Comparison of ENCODE assay signal across 34 cellular contexts in the genomic region with DNA sequence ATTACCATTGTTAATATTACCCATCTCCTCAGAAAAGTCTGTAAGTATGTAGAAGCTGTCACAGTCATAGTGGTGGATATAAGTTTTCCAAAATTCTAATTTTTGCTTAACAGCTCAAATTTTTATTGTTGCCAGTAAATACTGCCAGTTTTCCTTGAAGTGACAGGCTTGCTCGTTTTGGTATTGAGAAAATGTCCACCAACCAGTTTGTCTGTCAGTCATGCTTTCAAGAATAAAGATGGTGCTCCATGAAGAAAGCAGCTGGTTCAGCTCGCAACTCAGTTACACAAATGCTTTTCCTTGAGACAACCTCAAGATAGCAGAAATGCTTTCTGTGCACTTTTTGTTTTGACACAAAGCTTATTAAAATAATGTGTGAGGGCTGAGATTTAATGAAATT.
DNase-seq lines count a peak whose midpoint lies in the region; ATAC-seq, FAIRE-seq and TF ChIP-seq lines count a peak whose summit lies in the region.
"Had no signal": no experiment of that assay in that cellular context is flagged by ENCODE, and none has a peak within 500 bp of the region (broad histone marks: within the 10 kb centered on the region; RNA-seq: fewer than 3 reads in every experiment).

No MANE protein-coding gene starts in this region.

- H4K91ac ChIP-seq in trophoblast cell (ENCODE audit: low read depth, low read length) = no peak overlapping the region

- H3K4me1 ChIP-seq in A549 (no peaks in the 10 kb centered on the region), trophoblast cell (ENCODE audit: control insufficient read depth in 1 of 2, insufficient read depth in 2 of 2, low read length in 2 of 2) (peaks cover 0 to 2% of the 10 kb centered on the region in 2 experiments), MM.1S (ENCODE audit: low read length) (peaks cover 1% of the 10 kb centered on the region; the same call in 1 of the 2 replicates)
- H3K4me1 ChIP-seq: BE2C, Caco-2 had no signal

- H3K9me3 Mint-ChIP-seq in type B pancreatic cell = peaks cover 8% of the 10 kb centered on the region
- H3K9me3 Mint-ChIP-seq: CD8-positive, alpha-beta T cell had no signal

- H2BK5ac ChIP-seq in trophoblast cell (ENCODE audit: low read depth, low read length, poor library complexity) = no peak overlapping the region

- no peak for TF ChIP-seq EP300 in A549 (IDR thresholded peaks at IDR 0.05)

- H3K9me3 ChIP-seq in A549 = no peaks in the 10 kb centered on the region
- no peaks in the 10 kb centered on the region for H3K9me3 ChIP-seq in trophoblast cell (ENCODE audit: insufficient read depth, low read depth, low read length)
- no peaks in the 10 kb centered on the region for H3K9me3 ChIP-seq in MM.1S (replicated peaks; ENCODE audit: insufficient read depth, low read length)
- H3K9me3 ChIP-seq: BE2C; BLaER1; BLaER1 treated with 17β-estradiol and CSF1 and Interleukin-3, amounts not matched to agents 10 nM and 100 nM; Caco-2 had no signal

- peak overlapping the region; percentile 33 for H3K4me3 Mint-ChIP-seq in type B pancreatic cell
- H3K4me3 Mint-ChIP-seq: B cell; CD14-positive monocyte; CD4-positive, alpha-beta memory T cell; CD4-positive, alpha-beta T cell; CD4-positive, CD25-positive, alpha-beta regulatory T cell; CD8-positive, alpha-beta memory T cell; CD8-positive, alpha-beta T cell had no signal

- DNase-seq in A549 (ENCODE audit: low read depth in 1 of 2, low spot score in 1 of 2) (no peak), trophoblast cell (peak; percentile 57 to 85), type B pancreatic cell (ENCODE audit: extremely low spot score, unreplicated experiment) (no peak), MM.1S (no peak), mucosa of gallbladder (ENCODE audit: low spot score) (no peak)
- DNase-seq: 8988T; ACHN; AML-193; BE2C; C1 segment of cervical spinal cord; Caco-2; Calu3; CD4-positive, alpha-beta memory T cell; CD4-positive, alpha-beta T cell; CD4-positive, CD25-positive, alpha-beta regulatory T cell; CD8-positive, alpha-beta memory T cell; CD8-positive, alpha-beta T cell; COR-L47; DMS 273 treated with DMSO at 0.1 percent for 48 hours; DMS153; DMS53; DMS79; DMS79 treated with DMSO at 0.1 percent for 48 hours; DND-41; EL had no signal

- H3F3A ChIP-seq in MM.1S (ENCODE audit: insufficient read depth, low read length) = no peaks in the 10 kb centered on the region

- no peaks in the 10 kb centered on the region for H3K27me3 ChIP-seq in trophoblast cell (ENCODE audit: insufficient read depth, low read length)
- H3K27me3 ChIP-seq in MM.1S (replicated peaks; ENCODE audit: insufficient read depth, low read length) = no peaks in the 10 kb centered on the region
- H3K27me3 ChIP-seq: BE2C; BLaER1; BLaER1 treated with 17β-estradiol and CSF1 and Interleukin-3, amounts not matched to agents 10 nM and 100 nM had no signal

- H3K4me3 ChIP-seq in A549 (no peak overlapping the region), trophoblast cell (ENCODE audit: low read depth, low read length) (no peak overlapping the region), MM.1S (ENCODE audit: low read length) (no peak overlapping the region)
- H3K4me3 ChIP-seq: BLaER1; BLaER1 treated with 17β-estradiol and CSF1 and Interleukin-3, amounts not matched to agents 10 nM and 100 nM had no signal

- no peak overlapping the region for H3K9ac ChIP-seq in trophoblast cell (ENCODE audit: low read length)
- no peak overlapping the region for H3K9ac ChIP-seq in MM.1S (ENCODE audit: low read length)
- H3K9ac ChIP-seq: BLaER1; BLaER1 treated with 17β-estradiol and CSF1 and Interleukin-3, amounts not matched to agents 10 nM and 100 nM had no signal

- no peak overlapping the region for H3K23ac ChIP-seq in trophoblast cell (ENCODE audit: low read length)

- H4K12ac ChIP-seq in trophoblast cell (ENCODE audit: low read depth, low read length) = no peak overlapping the region

- H3K4me2 ChIP-seq in A549 = no peak overlapping the region
- no peak overlapping the region for H3K4me2 ChIP-seq in trophoblast cell (ENCODE audit: low read length)
- H3K4me2 ChIP-seq in MM.1S (ENCODE audit: low read depth, low read length) = no peak overlapping the region
- H3K4me2 ChIP-seq: BLaER1; BLaER1 treated with 17β-estradiol and CSF1 and Interleukin-3, amounts not matched to agents 10 nM and 100 nM had no signal

- H3K27me3 Mint-ChIP-seq in type B pancreatic cell = no peaks in the 10 kb centered on the region

- H4K20me1 ChIP-seq in MM.1S (ENCODE audit: insufficient read depth, low read length) = no peaks in the 10 kb centered on the region
- H4K20me1 ChIP-seq: BLaER1; BLaER1 treated with 17β-estradiol and CSF1 and Interleukin-3, amounts not matched to agents 10 nM and 100 nM had no signal

- TF ChIP-seq CTCF in A549 (IDR thresholded peaks at IDR 0.05) (no peak), type B pancreatic cell (conservative IDR thresholded peaks at IDR 0.05) (no peak), MM.1S (IDR thresholded peaks at IDR 0.05; ENCODE audit: low read length) (no peak)

- no peak overlapping the region for H2AK5ac ChIP-seq in trophoblast cell (ENCODE audit: low read length)

- no peak overlapping the region for H3K27ac ChIP-seq in A549
- H3K27ac ChIP-seq in trophoblast cell (ENCODE audit: low read depth, low read length) = no peak overlapping the region
- no peak overlapping the region for H3K27ac ChIP-seq in MM.1S (ENCODE audit: low read length)
- H3K27ac ChIP-seq: 22Rv1; BLaER1; BLaER1 treated with 17β-estradiol and CSF1 and Interleukin-3, amounts not matched to agents 10 nM and 100 nM; C4-2B had no signal

- no peaks in the 10 kb centered on the region for H3K36me3 Mint-ChIP-seq in type B pancreatic cell
- H3K36me3 Mint-ChIP-seq: CD14-positive monocyte; CD4-positive, alpha-beta memory T cell; CD4-positive, CD25-positive, alpha-beta regulatory T cell; CD8-positive, alpha-beta memory T cell; CD8-positive, alpha-beta T cell had no signal

- H3K27ac Mint-ChIP-seq in type B pancreatic cell = no peak overlapping the region
- H3K27ac Mint-ChIP-seq: B cell; CD14-positive monocyte; CD4-positive, alpha-beta memory T cell; CD4-positive, alpha-beta T cell; CD4-positive, CD25-positive, alpha-beta regulatory T cell; CD8-positive, alpha-beta memory T cell; CD8-positive, alpha-beta T cell had no signal

- WGBS in A549 (ENCODE audit: missing lambda C conversion rate) = 46% methylated on average over 2 of the region's 2 CpGs
- no CpG with 5 or more reads among the region's 2 CpGs for WGBS in trophoblast cell (ENCODE audit: extremely low coverage, insufficient coverage, insufficient read length)

- H3K4me1 Mint-ChIP-seq in type B pancreatic cell (ENCODE audit: unreplicated experiment) = peaks cover 23% of the 10 kb centered on the region
- H3K4me1 Mint-ChIP-seq: B cell; CD14-positive monocyte; CD4-positive, alpha-beta memory T cell; CD4-positive, CD25-positive, alpha-beta regulatory T cell; CD8-positive, alpha-beta memory T cell had no signal

- H3K4ac ChIP-seq in trophoblast cell (ENCODE audit: low read depth, low read length) = no peak overlapping the region

- no peak for FAIRE-seq in A549 (lab: Jason Lieb, UNC)
- FAIRE-seq: A204.1, D721Med had no signal

- H2BK12ac ChIP-seq in trophoblast cell (ENCODE audit: low read length) = no peak overlapping the region

- H3K9me2 ChIP-seq in MM.1S (replicated peaks; ENCODE audit: insufficient read depth, low read length) = no peaks in the 10 kb centered on the region

- ATAC-seq in A549 = no peak
- ATAC-seq in GM18870 (IDR thresholded peaks at IDR 0.05; ENCODE audit: unreplicated experiment) = no peak
- ATAC-seq: CD8-positive, alpha-beta T cell had no signal

- TF ChIP-seq RAD21 in A549 (conservative IDR thresholded peaks at IDR 0.05 in 1 of 2, IDR thresholded peaks at IDR 0.05 in 1 of 2) = no peak

- H2AFZ ChIP-seq in trophoblast cell (ENCODE audit: insufficient read depth, low read length, poor library complexity) (no peak overlapping the region), MM.1S (ENCODE audit: low read length) (no peak overlapping the region)

- no peak overlapping the region for H3K18ac ChIP-seq in trophoblast cell (ENCODE audit: low read length)

- no peaks in the 10 kb centered on the region for H3K79me1 ChIP-seq in trophoblast cell (ENCODE audit: low read length)

- no peak for TF ChIP-seq POLR2A in A549 (IDR thresholded peaks at IDR 0.05; ENCODE audit: low read length)

- no peaks in the 10 kb centered on the region for H3K79me2 ChIP-seq in trophoblast cell (ENCODE audit: control insufficient read depth, insufficient read depth, low read length, poor library complexity)
- H3K79me2 ChIP-seq in MM.1S (ENCODE audit: low read length) = no peaks in the 10 kb centered on the region

- no peaks in the 10 kb centered on the region for H3K36me3 ChIP-seq in trophoblast cell (ENCODE audit: control insufficient read depth in 1 of 2, insufficient read depth in 2 of 2, low read length in 2 of 2)
- H3K36me3 ChIP-seq in MM.1S (replicated peaks; ENCODE audit: insufficient read depth, low read length) = no peaks in the 10 kb centered on the region
- H3K36me3 ChIP-seq: BE2C; BLaER1; BLaER1 treated with 17β-estradiol and CSF1 and Interleukin-3, amounts not matched to agents 10 nM and 100 nM had no signal

- no peak overlapping the region for H2BK120ac ChIP-seq in trophoblast cell (ENCODE audit: insufficient read depth, low read length, poor library complexity)

- no peak overlapping the region for H3K14ac ChIP-seq in trophoblast cell (ENCODE audit: low read length)

- CTCF ChIA-PET in A549 (lab: Yijun Ruan, JAX) = no interaction called here

- POLR2A ChIA-PET in A549 (lab: Yijun Ruan, JAX) = no interaction called here

- no peak overlapping the region for H4K8ac ChIP-seq in trophoblast cell (ENCODE audit: low read depth, low read length)

TF ChIP-seq in A549, 52 proteins besides CTCF, POLR2A, EP300 and RAD21:
- TF ChIP-seq MAFK (IDR thresholded peaks at IDR 0.05; ENCODE audit: partially characterized antibody) (peak; percentile 47), ZNF302 (CRISPR knock-in tag; IDR thresholded peaks at IDR 0.05) (no peak)

Comparison
In these comparisons a context has a peak if more than half of its experiments do, and no peak if none do; other contexts are left out.
1. DNase-seq: peak in trophoblast cell (2 of 2); none in A549 (0 of 2), type B pancreatic cell (single experiment), MM.1S (single experiment) and mucosa of gallbladder (single experiment).